Comparison of ENCODE assay signal across 8 cellular contexts in the genomic region with DNA sequence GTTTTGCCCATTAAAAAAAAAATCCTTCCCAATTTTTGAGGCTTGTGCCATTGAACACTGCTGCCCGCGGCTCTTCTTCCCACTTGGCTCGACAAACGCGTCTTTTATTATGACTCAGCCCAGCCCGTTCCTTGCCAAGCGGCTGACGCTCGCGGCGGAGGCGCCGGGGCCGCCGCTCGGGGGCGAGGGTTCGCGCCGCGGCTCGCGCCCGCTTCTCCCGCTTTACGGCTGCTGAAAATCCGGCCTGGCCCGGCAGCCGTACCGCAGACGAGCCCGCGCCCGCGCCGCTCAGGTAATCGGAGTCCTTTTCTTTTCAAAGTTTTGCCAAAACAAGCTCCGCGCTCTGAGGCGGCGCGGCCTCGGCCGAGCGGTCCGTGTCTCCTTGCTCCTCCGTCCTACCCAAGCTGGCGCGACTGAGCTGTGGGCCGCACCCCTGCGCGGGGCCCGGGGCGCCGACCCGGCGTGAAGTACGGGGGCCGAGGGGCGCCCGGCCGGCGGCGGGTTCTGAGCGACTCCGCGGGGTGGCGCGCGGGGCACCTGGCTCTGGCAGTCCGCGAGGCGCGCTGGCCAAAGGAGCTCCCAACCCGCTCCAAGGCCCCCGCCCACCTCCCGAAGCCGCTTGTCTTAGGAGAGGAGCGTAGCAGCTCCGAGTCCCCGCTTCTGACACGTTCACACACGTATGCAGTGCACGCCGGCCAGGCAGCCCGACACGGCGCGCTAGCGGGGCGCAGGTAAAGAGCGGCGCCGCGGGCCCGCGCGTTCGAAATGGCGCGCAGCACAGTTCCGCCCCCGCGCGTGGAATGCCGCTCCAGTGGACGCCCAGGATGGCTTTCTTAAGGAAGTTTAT.
A peak's percentile ranks its signal among the peaks of the same experiment; 100 is the strongest.
DNase-seq lines count a peak whose midpoint lies in the region; ATAC-seq, FAIRE-seq and TF ChIP-seq lines count a peak whose summit lies in the region.

No MANE protein-coding gene starts in this region.

- H3K79me2 ChIP-seq in ACC112 (ENCODE audit: control insufficient read depth, insufficient read depth, low read length, unreplicated experiment) (peaks cover 35% of the 10 kb centered on the region), HepG2 (ENCODE audit: insufficient read depth, low read length) (no peaks in the 10 kb centered on the region)

- H3K36me3 ChIP-seq in ACC112 (ENCODE audit: insufficient read depth, low read length) (no peaks in the 10 kb centered on the region), HepG2 (replicated peaks in 1 of 2; ENCODE audit: control insufficient read depth in 1 of 2, insufficient read depth in 2 of 2, low read length in 2 of 2) (no peaks in the 10 kb centered on the region)

- H3K4me3 ChIP-seq in ACC112 (ENCODE audit: low read depth, low read length), result peak overlapping the region; percentile 91
- H3K4me3 ChIP-seq in HepG2 (replicated peaks in 1 of 3; ENCODE audit: insufficient read depth in 1 of 3, low read depth in 2 of 3, low read length in 3 of 3), result peak overlapping the region; percentile 52 to 76 (median 71)

- DNase-seq in NCI-H2107 treated with DMSO at 0.1 percent for 48 hours (lab: John Stamatoyannopoulos, UW; ENCODE audit: unreplicated experiment), result peak; percentile 89
- peak; percentile 36 to 81 for DNase-seq in dermis microvascular lymphatic vessel endothelial cell (ENCODE audit: low read depth in 2 of 2)
- DNase-seq in HepG2 (ENCODE audit: low spot score), result peak; percentile 31
- DNase-seq in stimulated activated CD4-positive, alpha-beta T cell treated with anti-CD3 and anti-CD28 coated beads, Interleukin-2, amount 100 ng/mL, for 4 hours (ENCODE audit: low read depth), result peak; percentile 22

- intact Hi-C loops in HepG2 (cut with micrococcal nuclease; ENCODE audit: unreplicated experiment), result no loop called here

- H3K9me3 ChIP-seq in HepG2 (ENCODE audit: low read length), result no peaks in the 10 kb centered on the region

- peaks cover 14% of the 10 kb centered on the region for H3K4me1 ChIP-seq in ACC112 (ENCODE audit: control insufficient read depth, insufficient read depth, low read length, unreplicated experiment)
- peaks cover 18% of the 10 kb centered on the region for H3K4me1 ChIP-seq in HepG2 (ENCODE audit: insufficient read depth, low read length)

- no peak for TF ChIP-seq RAD21 in HepG2 (CRISPR knock-in tag; IDR thresholded peaks at IDR 0.05)

- TF ChIP-seq CTCF in HepG2 (CRISPR knock-in tag; IDR thresholded peaks at IDR 0.05), result no peak

- peak overlapping the region; percentile 90 for H3K4me2 ChIP-seq in HepG2 (ENCODE audit: low read depth, low read length)

- TF ChIP-seq EP300 in HepG2 (IDR thresholded peaks at IDR 0.05; ENCODE audit: low read depth in 2 of 2, low read length in 2 of 2) (no peak), HepG2 (CRISPR knock-in tag; IDR thresholded peaks at IDR 0.05; ENCODE audit: borderline replicate concordance) (no peak)

- ATAC-seq in GM18858 (IDR thresholded peaks at IDR 0.05; ENCODE audit: unreplicated experiment) (peak; percentile 67), HG03097 (IDR thresholded peaks at IDR 0.05; ENCODE audit: low FRiP score, unreplicated experiment) (peak; percentile 71), HepG2 (peak; percentile 96)
- peak; percentile 33 to 56 for ATAC-seq in activated CD4-positive, CD25-positive, alpha-beta regulatory T cell treated with anti-CD3 and anti-CD28 coated beads, Interleukin-2, amount 50 U/mL, for 24 hours

- 0% methylated on average over 5 of the region's 107 CpGs for WGBS in HepG2 (ENCODE audit: low lambda C conversion rate)

- no peak for FAIRE-seq in HepG2 (lab: Jason Lieb, UNC)

- no peaks in the 10 kb centered on the region for H3K27me3 ChIP-seq in ACC112 (ENCODE audit: insufficient read depth, low read length)
- H3K27me3 ChIP-seq in HepG2 (ENCODE audit: control insufficient read depth in 1 of 2, insufficient read depth in 2 of 2, low read length in 2 of 2), result peaks cover 0 to 8% of the 10 kb centered on the region in 2 experiments; a peak in 1 of 5 replicates

- H3K27ac ChIP-seq in ACC112 (ENCODE audit: low read depth, low read length) (peak overlapping the region; percentile 98), HepG2 (ENCODE audit: extremely low read length, insufficient read depth, low read length) (no peak overlapping the region)

- CTCF ChIA-PET in HepG2 (lab: Yijun Ruan, JAX; ENCODE audit: low intra/inter-chr PET ratio, low total read pairs), result no interaction called here

- POLR2A ChIA-PET in HepG2 (lab: Yijun Ruan, JAX), result no interaction called here

- peak overlapping the region; percentile 51 for H3K9ac ChIP-seq in HepG2 (ENCODE audit: insufficient read depth, low read depth, low read length)

- in situ Hi-C loops in HepG2 (cut with HindIII; ENCODE audit: extremely low pct_ligation_motif_present, low pct_unique_long_range_greater_than_20kb), result no loop called here

- TF ChIP-seq POLR2A in HepG2 (IDR thresholded peaks at IDR 0.05; ENCODE audit: insufficient read depth in 1 of 2, low read depth in 2 of 2, low read length in 2 of 2), result no peak; a peak in 1 of 4 replicates

- H2AFZ ChIP-seq in ACC112 (ENCODE audit: low read length, unreplicated experiment) (peak overlapping the region; percentile 69), HepG2 (ENCODE audit: low read length) (no peak overlapping the region)

- no peaks in the 10 kb centered on the region for H4K20me1 ChIP-seq in HepG2 (ENCODE audit: insufficient read depth, low read length)

- no TSS peak for BruUV-seq in HepG2 (replicated peaks; lab: Mats Ljungman, UMichigan)

TF ChIP-seq in HepG2, 621 proteins besides CTCF, POLR2A, EP300 and RAD21 (continues in another document):
- peak; percentile 75; the same call in 1 of the 2 replicates for TF ChIP-seq DZIP1 (CRISPR knock-in tag; IDR thresholded peaks at IDR 0.05)
- TF ChIP-seq TOE1 (CRISPR knock-in tag; IDR thresholded peaks at IDR 0.05), result no peak
- peak; percentile 52 for TF ChIP-seq MYC (CRISPR knock-in tag; IDR thresholded peaks at IDR 0.05; ENCODE audit: borderline replicate concordance)
- TF ChIP-seq ZNF557 (CRISPR knock-in tag; IDR thresholded peaks at IDR 0.05), result no peak
- no peak for TF ChIP-seq ZHX1 (CRISPR knock-in tag; IDR thresholded peaks at IDR 0.05; ENCODE audit: low read depth)
- peak; percentile 26; the same call in 1 of the 2 replicates for TF ChIP-seq ZNF605 (CRISPR knock-in tag; IDR thresholded peaks at IDR 0.05)
- TF ChIP-seq, protein P1, sequence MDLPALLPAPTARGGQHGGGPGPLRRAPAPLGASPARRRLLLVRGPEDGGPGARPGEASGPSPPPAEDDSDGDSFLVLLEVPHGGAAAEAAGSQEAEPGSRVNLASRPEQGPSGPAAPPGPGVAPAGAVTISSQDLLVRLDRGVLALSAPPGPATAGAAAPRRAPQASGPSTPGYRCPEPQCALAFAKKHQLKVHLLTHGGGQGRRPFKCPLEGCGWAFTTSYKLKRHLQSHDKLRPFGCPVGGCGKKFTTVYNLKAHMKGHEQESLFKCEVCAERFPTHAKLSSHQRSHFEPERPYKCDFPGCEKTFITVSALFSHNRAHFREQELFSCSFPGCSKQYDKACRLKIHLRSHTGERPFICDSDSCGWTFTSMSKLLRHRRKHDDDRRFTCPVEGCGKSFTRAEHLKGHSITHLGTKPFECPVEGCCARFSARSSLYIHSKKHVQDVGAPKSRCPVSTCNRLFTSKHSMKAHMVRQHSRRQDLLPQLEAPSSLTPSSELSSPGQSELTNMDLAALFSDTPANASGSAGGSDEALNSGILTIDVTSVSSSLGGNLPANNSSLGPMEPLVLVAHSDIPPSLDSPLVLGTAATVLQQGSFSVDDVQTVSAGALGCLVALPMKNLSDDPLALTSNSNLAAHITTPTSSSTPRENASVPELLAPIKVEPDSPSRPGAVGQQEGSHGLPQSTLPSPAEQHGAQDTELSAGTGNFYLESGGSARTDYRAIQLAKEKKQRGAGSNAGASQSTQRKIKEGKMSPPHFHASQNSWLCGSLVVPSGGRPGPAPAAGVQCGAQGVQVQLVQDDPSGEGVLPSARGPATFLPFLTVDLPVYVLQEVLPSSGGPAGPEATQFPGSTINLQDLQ (CRISPR knock-in tag; IDR thresholded peaks at IDR 0.05), result peak; percentile 40; the same call in 1 of the 2 replicates
- TF ChIP-seq REL (CRISPR knock-in tag; conservative IDR thresholded peaks at IDR 0.05), result 0 out of 2 replicates have a peak, but pooled peaks have one; percentile 61

Comparison
In these comparisons a context has a peak if more than half of its experiments do, and no peak if none do; other contexts are left out.
1. ATAC-seq: peak in every context shown above with its lines; median percentile 96 in HepG2; 71 in HG03097; 67 in GM18858; 44 in activated CD4-positive, CD25-positive, alpha-beta regulatory T cell treated with anti-CD3 and anti-CD28 coated beads, Interleukin-2, amount 50 U/mL, for 24 hours.
2. DNase-seq: peak in every context shown above with its lines; median percentile 89 in NCI-H2107 treated with DMSO at 0.1 percent for 48 hours; 58 in dermis microvascular lymphatic vessel endothelial cell; 31 in HepG2; 22 in stimulated activated CD4-positive, alpha-beta T cell treated with anti-CD3 and anti-CD28 coated beads, Interleukin-2, amount 100 ng/mL, for 4 hours.